Comparison of ENCODE assay signal across 9 cellular contexts in genomic region chr6:117676577-117677218, GRCh38. TPM values are rescaled to one million over a fixed set of nuclear protein-coding genes. Genes with fewer than 3 reads are reported as not detected.
DNase-seq lines count a peak whose midpoint lies in the region; ATAC-seq and TF ChIP-seq lines count a peak whose summit lies in the region.
"Had no signal": no experiment of that assay in that cellular context is flagged by ENCODE, and none has a peak within 500 bp of the region (broad histone marks: within the 10 kb centered on the region; RNA-seq: fewer than 3 reads in every experiment).

No MANE protein-coding gene starts in this region.

- TF ChIP-seq POLR2A in heart left ventricle (IDR thresholded peaks at IDR 0.05) = no peak
- no peak for TF ChIP-seq POLR2A in right lobe of liver (IDR thresholded peaks at IDR 0.05)
- TF ChIP-seq POLR2A in upper lobe of left lung (IDR thresholded peaks at IDR 0.05) = no peak

- no peak for ATAC-seq in heart left ventricle
- no peak for ATAC-seq in Right ventricle myocardium superior (ENCODE audit: poor library complexity)
- ATAC-seq in right lobe of liver = no peak
- ATAC-seq in upper lobe of left lung (ENCODE audit: low FRiP score in 2 of 2) = no peak
- ATAC-seq in GM21786 (IDR thresholded peaks at IDR 0.05; ENCODE audit: unreplicated experiment) = no peak

- H3K36me3 ChIP-seq in heart left ventricle (no peaks in the 10 kb centered on the region), right lobe of liver (no peaks in the 10 kb centered on the region), upper lobe of left lung (no peaks in the 10 kb centered on the region)

- DNase-seq in heart left ventricle (no peak), Right ventricle myocardium superior (no peak), astrocyte of the spinal cord (ENCODE audit: low read depth, low spot score) (no peak), right lobe of liver (no peak), upper lobe of left lung (no peak), pons (ENCODE audit: low spot score) (no peak)
- no peak for DNase-seq in stimulated activated CD4-positive, alpha-beta T cell treated with anti-CD3 and anti-CD28 coated beads, Interleukin-4, amount 100 ng/mL, for 24 hours
- DNase-seq: NCI-H2029 treated with DMSO at 0.1 percent for 48 hours had no signal

- H3K4me1 ChIP-seq in heart left ventricle = peaks cover 5 to 63% (median 33%) of the 10 kb centered on the region in 12 donors
- peaks cover 0 to 29% (median 5%) of the 10 kb centered on the region in 4 donors for H3K4me1 ChIP-seq in right lobe of liver
- H3K4me1 ChIP-seq in upper lobe of left lung = peaks cover 24 to 57% (median 37%) of the 10 kb centered on the region in 4 donors

- no peak for TF ChIP-seq CTCF in heart left ventricle (IDR thresholded peaks at IDR 0.05)
- no peak for TF ChIP-seq CTCF in astrocyte of the spinal cord (IDR thresholded peaks at IDR 0.05; ENCODE audit: low read depth, low read length)
- no peak for TF ChIP-seq CTCF in right lobe of liver (IDR thresholded peaks at IDR 0.05)
- TF ChIP-seq CTCF in upper lobe of left lung (IDR thresholded peaks at IDR 0.05) = no peak

- H3K27ac ChIP-seq in heart left ventricle (peak overlapping the region in 3 of 12 donors; percentile 9 to 75 (median 73)), right lobe of liver (no peak overlapping the region), upper lobe of left lung (peak overlapping the region; percentile 74 to 88 (median 80))

- H3K27me3 ChIP-seq in heart left ventricle (no peaks in the 10 kb centered on the region), right lobe of liver (no peaks in the 10 kb centered on the region), upper lobe of left lung (no peaks in the 10 kb centered on the region)

- in situ Hi-C loops in astrocyte of the spinal cord (cut with HindIII; ENCODE audit: low sequenced_read_pairs) = no loop called here

- peaks cover 0 to 7% (median 0%) of the 10 kb centered on the region in 12 donors for H3K9me3 ChIP-seq in heart left ventricle
- no peaks in the 10 kb centered on the region for H3K9me3 ChIP-seq in right lobe of liver
- no peaks in the 10 kb centered on the region for H3K9me3 ChIP-seq in upper lobe of left lung

- 62 to 73% (median 69%) methylated on average over 6 of the region's 6 CpGs for WGBS in heart left ventricle, 4 donors
- 61% methylated on average over 6 of the region's 6 CpGs for WGBS in right lobe of liver (ENCODE audit: insufficient coverage, low coverage, low lambda C conversion rate, missing lambda C conversion rate)
- WGBS in upper lobe of left lung, 2 donors = 63 to 65% methylated on average over 6 of the region's 6 CpGs

- TF ChIP-seq EP300 in upper lobe of left lung (IDR thresholded peaks at IDR 0.05) = no peak

- H3K4me3 ChIP-seq in heart left ventricle (peak overlapping the region; percentile 62 to 88 (median 76)), astrocyte of the spinal cord (ENCODE audit: low read depth, low read length) (peak overlapping the region; percentile 89), right lobe of liver (peak overlapping the region; percentile 69 to 85 (median 73)), upper lobe of left lung (peak overlapping the region; percentile 66 to 83 (median 79))

- intact Hi-C loops in heart left ventricle (cut with DNase I) (loop anchor here in 2 of 10 donors (5.0 to 10.0 kb wide), 2 partner anchors 74 to 588 kb away; partner anchors contain the start of gene GOPC (in 2 of the 2)), Right ventricle myocardium superior (cut with DNase I) (no loop called here), right lobe of liver (cut with DNase I) (no loop called here)

RNA-seq across cellular contexts. Expression of gene NUS1, which starts 1.4 kb away (rescaled TPM):
- total RNA-seq in heart left ventricle = 10 to 100 TPM in 8 of 9 donors, 1 to 10 TPM in 1; 8.1 to 20.1 (median 14.7) TPM
- polyA plus RNA-seq in heart left ventricle = 10 to 100 TPM in 1 of 2 donors, 1 to 10 TPM in 1; 9.1 to 22.0 TPM
- total RNA-seq in Right ventricle myocardium superior = 13.3 TPM
- 10 to 100 TPM; 19.6 to 23.4 (median 21.0) TPM for total RNA-seq in right lobe of liver
- total RNA-seq in upper lobe of left lung = 10 to 100 TPM in 4 of 6 donors, 1 to 10 TPM in 2; 8.2 to 37.5 (median 30.0) TPM

Comparison
In these comparisons a context has a peak if more than half of its experiments do, and no peak if none do; other contexts are left out.
1. H3K27ac ChIP-seq: peak in upper lobe of left lung (4 of 4); none in right lobe of liver (0 of 3).
2. Peak in every context shown above with its lines, with median percentiles within 50 percentile points of each other: H3K4me3 ChIP-seq.